8 cellular contexts compared by ENCODE assay signal in genomic region chr3:142888099-142888483, GRCh38. TPM values are rescaled to one million over a fixed set of nuclear protein-coding genes. Genes with fewer than 3 reads are reported as not detected.
DNase-seq lines count a peak whose midpoint lies in the region; ATAC-seq, FAIRE-seq and TF ChIP-seq lines count a peak whose summit lies in the region.

No MANE protein-coding gene starts in this region.

- no peak for TF ChIP-seq POLR2A in GM12891 (IDR thresholded peaks at IDR 0.05; ENCODE audit: low read depth, low read length)

- H3K27ac Mint-ChIP-seq in activated CD8-positive, alpha-beta T cell treated with anti-CD3 and anti-CD28 coated beads for 36 hours, result no peak overlapping the region

- peak overlapping the region; percentile 63 for H3K4me3 Mint-ChIP-seq in activated CD8-positive, alpha-beta T cell treated with anti-CD3 and anti-CD28 coated beads for 36 hours

- TF ChIP-seq CTCF in GM13977 (IDR thresholded peaks at IDR 0.05; ENCODE audit: extremely low read depth, insufficient read depth, missing control alignments), result no peak
- TF ChIP-seq CTCF in activated CD8-positive, alpha-beta T cell treated with anti-CD3 and anti-CD28 coated beads for 36 hours (IDR thresholded peaks at IDR 0.05), result no peak
- no peak for TF ChIP-seq CTCF in left ventricle myocardium inferior (IDR thresholded peaks at IDR 0.05; ENCODE audit: borderline replicate concordance)
- no peak for TF ChIP-seq CTCF in retinal pigment epithelial cell (conservative IDR thresholded peaks at IDR 0.05; ENCODE audit: low read depth, low read length)

- H3K27me3 ChIP-seq in left ventricle myocardium inferior (ENCODE audit: low read depth), result peaks cover 22% of the 10 kb centered on the region

- H3K9me3 Mint-ChIP-seq in activated CD8-positive, alpha-beta T cell treated with anti-CD3 and anti-CD28 coated beads for 36 hours, result no peaks in the 10 kb centered on the region

- H3K4me1 ChIP-seq in left ventricle myocardium inferior, result peaks cover 33% of the 10 kb centered on the region

- H3K36me3 ChIP-seq in left ventricle myocardium inferior, result no peaks in the 10 kb centered on the region

- FAIRE-seq in GM12891 (lab: Jason Lieb, UNC), result no peak

- peaks cover 3% of the 10 kb centered on the region for H3K4me1 Mint-ChIP-seq in activated CD8-positive, alpha-beta T cell treated with anti-CD3 and anti-CD28 coated beads for 36 hours (ENCODE audit: low read depth)

- peak overlapping the region; percentile 76 for H3K4me3 ChIP-seq in left ventricle myocardium inferior
- H3K4me3 ChIP-seq in retinal pigment epithelial cell (ENCODE audit: low read length), result peak overlapping the region; percentile 60

- POLR2A ChIA-PET in activated CD8-positive, alpha-beta T cell treated with anti-CD3 and anti-CD28 coated beads for 36 hours (lab: Charles Lee), result no interaction called here

- CTCF ChIA-PET in activated CD8-positive, alpha-beta T cell treated with anti-CD3 and anti-CD28 coated beads for 36 hours (lab: Charles Lee), result interaction anchor here (1.1 kb wide), 1 partner anchor 106 kb away, joined by 3 read pairs; no protein-coding TSS in a partner anchor

- no peaks in the 10 kb centered on the region for H3K9me3 ChIP-seq in left ventricle myocardium inferior (replicated peaks)

- DNase-seq in GM13977 (ENCODE audit: low spot score) (peak; percentile 39), NCI-H1105 (lab: John Stamatoyannopoulos, UW) (peak; percentile 84), left ventricle myocardium inferior (peak; percentile 29), retinal pigment epithelial cell (ENCODE audit: low read depth) (no peak), GM12891 (ENCODE audit: insufficient read length, low spot score) (no peak), posterior cingulate gyrus (no peak)
- peak; percentile 10 for DNase-seq in activated CD8-positive, alpha-beta T cell treated with anti-CD3 and anti-CD28 coated beads for 36 hours

- ATAC-seq in activated CD8-positive, alpha-beta T cell treated with anti-CD3 and anti-CD28 coated beads for 36 hours, result peak; percentile 34
- ATAC-seq in HG02885 (IDR thresholded peaks at IDR 0.05; ENCODE audit: poor library complexity, unreplicated experiment), result no peak

- intact Hi-C loops in activated CD8-positive, alpha-beta T cell treated with anti-CD3 and anti-CD28 coated beads for 36 hours (cut with micrococcal nuclease), result no loop called here
- intact Hi-C loops in left ventricle myocardium inferior (cut with micrococcal nuclease), result no loop called here
- intact Hi-C loops in posterior cingulate gyrus (cut with DNase I), result no loop called here

- no peaks in the 10 kb centered on the region for H3K36me3 Mint-ChIP-seq in activated CD8-positive, alpha-beta T cell treated with anti-CD3 and anti-CD28 coated beads for 36 hours (ENCODE audit: low read depth)

- in situ Hi-C loops in GM13977 (cut with MboI; ENCODE audit: low pct_unique_long_range_greater_than_20kb, low sequenced_read_pairs, unreplicated experiment), result no loop called here

- H3K27ac ChIP-seq in left ventricle myocardium inferior (replicated peaks), result peak overlapping the region; percentile 74

- H3K27me3 Mint-ChIP-seq in activated CD8-positive, alpha-beta T cell treated with anti-CD3 and anti-CD28 coated beads for 36 hours, result peaks cover 50% of the 10 kb centered on the region

TF ChIP-seq in GM12891, 5 proteins besides CTCF, POLR2A, EP300 and RAD21:
- TF ChIP-seq PAX5 (IDR thresholded peaks at IDR 0.05; ENCODE audit: insufficient read depth, low read length, severe bottlenecking) (no peak), SPI1 (IDR thresholded peaks at IDR 0.05; ENCODE audit: low read depth, low read length) (no peak), POU2F2 (IDR thresholded peaks at IDR 0.05; ENCODE audit: low read depth, low read length) (no peak), TAF1 (IDR thresholded peaks at IDR 0.05; ENCODE audit: low read depth, low read length) (no peak), POLR2AphosphoS5 (IDR thresholded peaks at IDR 0.05; ENCODE audit: low read depth, low read length) (no peak)

RNA-seq across cellular contexts. Expression of gene PCOLCE2, which starts 0.8 kb away (rescaled TPM):
- 1 to 10 TPM; 1.1 TPM for total RNA-seq in activated CD8-positive, alpha-beta T cell treated with anti-CD3 and anti-CD28 coated beads for 36 hours
- 74.3 TPM for total RNA-seq in left ventricle myocardium inferior
- polyA plus RNA-seq in GM12891 (2012; ENCODE audit: low read depth, missing spikeins), result 0.22 TPM

Comparison
In these comparisons a context has a peak if more than half of its experiments do, and no peak if none do; other contexts are left out.
1. DNase-seq: peak in GM13977 (single experiment), NCI-H1105 (single experiment), activated CD8-positive, alpha-beta T cell treated with anti-CD3 and anti-CD28 coated beads for 36 hours (single experiment) and left ventricle myocardium inferior (single experiment); none in retinal pigment epithelial cell (single experiment), GM12891 (single experiment) and posterior cingulate gyrus (0 of 10).
2. RNA of gene PCOLCE2, which starts 0.8 kb away (total RNA-seq): 74.3 TPM in left ventricle myocardium inferior (single experiment); 1.1 TPM in activated CD8-positive, alpha-beta T cell treated with anti-CD3 and anti-CD28 coated beads for 36 hours; every median in the first group is over 10 times any median in the second.